In the genomic region with DNA sequence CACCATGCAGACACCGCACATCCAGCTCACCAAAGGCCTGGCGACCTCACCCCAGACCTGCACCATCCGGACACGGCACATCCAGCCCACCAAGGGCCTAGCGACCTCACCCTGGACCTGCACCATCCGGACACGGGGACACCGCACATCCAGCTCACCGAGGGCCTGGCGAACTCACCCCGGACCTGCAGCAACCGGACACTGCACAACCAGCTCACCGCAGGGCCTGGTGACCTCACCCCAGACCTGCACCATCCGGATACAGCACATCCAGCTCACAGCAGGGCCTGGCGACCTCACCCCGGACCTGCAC, we compare ENCODE assay signal across 15 cellular contexts. TPM values are rescaled to one million over a fixed set of nuclear protein-coding genes. Genes with fewer than 3 reads are reported as not detected.
"Had no signal": no experiment of that assay in that cellular context is flagged by ENCODE, and none has a peak within 500 bp of the region (broad histone marks: within the 10 kb centered on the region; RNA-seq: fewer than 3 reads in every experiment).

No MANE protein-coding gene starts in this region.

RNA-seq across cellular contexts. Expression of a gene that starts 11.2 kb away (rescaled TPM):
- total RNA-seq: dermis microvascular lymphatic vessel endothelial cell, heart left ventricle, mammary epithelial cell, mucosa of gallbladder, natural killer cell, occipital lobe, sigmoid colon, thoracic aorta, transverse colon, urinary bladder had no signal
- polyA plus RNA-seq: heart left ventricle, mammary epithelial cell, urinary bladder had no signal

RNA-seq across cellular contexts. Expression of a gene that starts 58.5 kb away (rescaled TPM):
- total RNA-seq: dermis microvascular lymphatic vessel endothelial cell, heart left ventricle, lower leg skin, mammary epithelial cell, mucosa of gallbladder, myocyte, natural killer cell, occipital lobe, pulmonary artery endothelial cell, sigmoid colon, stomach, thoracic aorta, transverse colon, urinary bladder had no signal
- polyA plus RNA-seq: esophagus, heart left ventricle, mammary epithelial cell, stomach, urinary bladder had no signal
